In genomic region chr20:48791666-48792071, GRCh38 we compare ENCODE assay signal across 1 cellular context.
TF ChIP-seq lines count a peak whose summit lies in the region.

No MANE protein-coding gene starts in this region.

TF ChIP-seq in IMR-90, 13 proteins besides CTCF, POLR2A, EP300 and RAD21 (continued from another document):
- TF ChIP-seq, protein P1, sequence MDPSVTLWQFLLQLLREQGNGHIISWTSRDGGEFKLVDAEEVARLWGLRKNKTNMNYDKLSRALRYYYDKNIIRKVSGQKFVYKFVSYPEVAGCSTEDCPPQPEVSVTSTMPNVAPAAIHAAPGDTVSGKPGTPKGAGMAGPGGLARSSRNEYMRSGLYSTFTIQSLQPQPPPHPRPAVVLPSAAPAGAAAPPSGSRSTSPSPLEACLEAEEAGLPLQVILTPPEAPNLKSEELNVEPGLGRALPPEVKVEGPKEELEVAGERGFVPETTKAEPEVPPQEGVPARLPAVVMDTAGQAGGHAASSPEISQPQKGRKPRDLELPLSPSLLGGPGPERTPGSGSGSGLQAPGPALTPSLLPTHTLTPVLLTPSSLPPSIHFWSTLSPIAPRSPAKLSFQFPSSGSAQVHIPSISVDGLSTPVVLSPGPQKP (IDR thresholded peaks at IDR 0.05; ENCODE audit: borderline replicate concordance, low read depth, low read length), result no peak
- TF ChIP-seq SMC3 (IDR thresholded peaks at IDR 0.05; ENCODE audit: low read depth, low read length) (no peak), FOS (IDR thresholded peaks at IDR 0.05; ENCODE audit: low read depth, low read length) (no peak), RFX5 (IDR thresholded peaks at IDR 0.05; ENCODE audit: low read depth, low read length) (no peak)
